ENCODE assay signal across 10 cellular contexts in the genomic region with DNA sequence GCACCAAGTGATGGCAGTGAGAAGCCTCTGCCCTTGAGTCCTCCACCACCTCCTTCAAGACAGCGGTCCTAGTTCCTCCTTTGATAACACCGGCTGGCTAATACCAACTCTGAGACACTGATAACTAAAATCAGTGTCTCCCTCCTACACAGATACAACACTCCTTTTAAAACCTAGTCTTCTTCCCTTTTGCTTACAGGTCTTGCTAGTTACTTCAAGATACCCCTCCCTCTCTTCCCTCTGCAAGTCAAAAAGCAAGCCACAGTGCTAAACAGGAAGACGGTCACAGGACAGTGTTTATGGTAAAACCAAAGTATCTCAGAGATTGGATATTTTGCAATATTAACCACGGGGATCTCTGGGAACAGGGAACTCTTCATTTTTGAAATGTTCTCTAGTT. TPM values are rescaled to one million over a fixed set of nuclear protein-coding genes. Genes with fewer than 3 reads are reported as not detected.
DNase-seq lines count a peak whose midpoint lies in the region; ATAC-seq and TF ChIP-seq lines count a peak whose summit lies in the region.
"Had no signal": no experiment of that assay in that cellular context is flagged by ENCODE, and none has a peak within 500 bp of the region (broad histone marks: within the 10 kb centered on the region; RNA-seq: fewer than 3 reads in every experiment).

No MANE protein-coding gene starts in this region.

- TF ChIP-seq CTCF in CD8-positive, alpha-beta T cell (IDR thresholded peaks at IDR 0.05): no peak
- TF ChIP-seq CTCF in NB4 (IDR thresholded peaks at IDR 0.05; ENCODE audit: low read depth, low read length) (no peak), choroid plexus epithelial cell (conservative IDR thresholded peaks at IDR 0.05; ENCODE audit: low read depth, low read length) (no peak), ovary (IDR thresholded peaks at IDR 0.05) (no peak)

- no peak overlapping the region for H3K27ac ChIP-seq in CD8-positive, alpha-beta T cell (ENCODE audit: low read depth, low read length)
- H3K27ac ChIP-seq in ovary: peak overlapping the region in 1 of 2 donors; percentile 19

- H3K36me3 Mint-ChIP-seq in CD8-positive, alpha-beta T cell: peaks cover 54% of the 10 kb centered on the region

- CTCF ChIA-PET in CD8-positive, alpha-beta T cell (lab: Charles Lee): interaction anchor here (1.2 to 2.0 kb wide), 2 partner anchors 21 to 92 kb away, joined by 4 to 11 read pairs; no protein-coding TSS in a partner anchor

- POLR2A ChIA-PET in CD8-positive, alpha-beta T cell (lab: Charles Lee): no interaction called here

- no peak for TF ChIP-seq POLR2A in NB4 (IDR thresholded peaks at IDR 0.05; ENCODE audit: extremely low read depth, insufficient read length)
- TF ChIP-seq POLR2A in ovary (IDR thresholded peaks at IDR 0.05): no peak

- no peaks in the 10 kb centered on the region for H3K27me3 ChIP-seq in CD8-positive, alpha-beta T cell (ENCODE audit: insufficient read depth, low read length)
- no peaks in the 10 kb centered on the region for H3K27me3 ChIP-seq in ovary

- H3K4me3 Mint-ChIP-seq in CD8-positive, alpha-beta T cell: peak overlapping the region; percentile 52

- peak overlapping the region; percentile 10 for H3K4me3 ChIP-seq in CD8-positive, alpha-beta T cell (ENCODE audit: low read depth, low read length)
- no peak overlapping the region for H3K4me3 ChIP-seq in NB4 (ENCODE audit: low read depth, low read length)
- H3K4me3 ChIP-seq in choroid plexus epithelial cell (ENCODE audit: low read depth, low read length): no peak overlapping the region
- H3K4me3 ChIP-seq in ovary: no peak overlapping the region

- H3K27me3 Mint-ChIP-seq in CD8-positive, alpha-beta T cell (ENCODE audit: low read depth): no peaks in the 10 kb centered on the region

- peaks cover 17% of the 10 kb centered on the region for H3K36me3 ChIP-seq in CD8-positive, alpha-beta T cell (ENCODE audit: insufficient read depth, low read length)
- H3K36me3 ChIP-seq in ovary: no peaks in the 10 kb centered on the region

- peak overlapping the region; percentile 72 for H3K27ac Mint-ChIP-seq in CD8-positive, alpha-beta T cell

- H3K9me3 Mint-ChIP-seq in CD8-positive, alpha-beta T cell: no peaks in the 10 kb centered on the region

- no peak for DNase-seq in CD8-positive, alpha-beta T cell
- DNase-seq in NB4 (ENCODE audit: low read depth): peak; percentile 61
- DNase-seq in choroid plexus epithelial cell (ENCODE audit: low read depth): peak; percentile 74
- peak; percentile 71 for DNase-seq in pons (ENCODE audit: low spot score)
- DNase-seq in NCI-H345 (lab: John Stamatoyannopoulos, UW): no peak
- no peak for DNase-seq in ovary
- DNase-seq: erythroblast, left ventricle myocardium superior, NCI-H510A treated with DMSO at 0.1 percent for 48 hours had no signal

- no peaks in the 10 kb centered on the region for H3K9me3 ChIP-seq in CD8-positive, alpha-beta T cell (ENCODE audit: low read length)
- H3K9me3 ChIP-seq in ovary: no peaks in the 10 kb centered on the region

- H3K4me1 Mint-ChIP-seq in CD8-positive, alpha-beta T cell (ENCODE audit: low read depth): peaks cover 53% of the 10 kb centered on the region

- H3K4me1 ChIP-seq in CD8-positive, alpha-beta T cell (ENCODE audit: insufficient read depth, low read length): peaks cover 32% of the 10 kb centered on the region
- peaks cover 9% of the 10 kb centered on the region for H3K4me1 ChIP-seq in ovary (ENCODE audit: insufficient read depth)

- intact Hi-C loops in CD8-positive, alpha-beta T cell (cut with DNase I, micrococcal nuclease): loop anchor here in 1 of 2 experiments (10.0 kb wide), 1 partner anchor 691 kb away; the partner anchor contains the start of gene TMEM140
- intact Hi-C loops in ovary (cut with DNase I): no loop called here

- 16 to 38% (median 20%) methylated on average over 4 of the region's 4 CpGs for WGBS in ovary, 3 donors

- no peak for ATAC-seq in CD8-positive, alpha-beta T cell
- no peak for ATAC-seq in HG02973 (IDR thresholded peaks at IDR 0.05; ENCODE audit: unreplicated experiment)
- ATAC-seq: left ventricle myocardium superior had no signal

- TF ChIP-seq EP300 in ovary (IDR thresholded peaks at IDR 0.05): no peak

RNA-seq across cellular contexts. Expression of gene AKR1B1, which starts 4.6 kb away (rescaled TPM):
- 10 to 100 TPM; 63.9 to 67.6 TPM for total RNA-seq in CD8-positive, alpha-beta T cell
- total RNA-seq in ovary: 10 to 100 TPM; 39.3 to 96.8 (median 80.8) TPM
- polyA plus RNA-seq in ovary: 100 to 1,000 TPM in 1 of 2 donors, 10 to 100 TPM in 1; 66.5 to 133 TPM

Comparison
In these comparisons a context has a peak if more than half of its experiments do, and no peak if none do; other contexts are left out.
1. DNase-seq: peak in NB4 (single experiment), choroid plexus epithelial cell (single experiment) and pons (single experiment); none in CD8-positive, alpha-beta T cell (0 of 7), NCI-H345 (single experiment) and ovary (0 of 5).